Comparison of ENCODE assay signal across 13 cellular contexts in the genomic region with DNA sequence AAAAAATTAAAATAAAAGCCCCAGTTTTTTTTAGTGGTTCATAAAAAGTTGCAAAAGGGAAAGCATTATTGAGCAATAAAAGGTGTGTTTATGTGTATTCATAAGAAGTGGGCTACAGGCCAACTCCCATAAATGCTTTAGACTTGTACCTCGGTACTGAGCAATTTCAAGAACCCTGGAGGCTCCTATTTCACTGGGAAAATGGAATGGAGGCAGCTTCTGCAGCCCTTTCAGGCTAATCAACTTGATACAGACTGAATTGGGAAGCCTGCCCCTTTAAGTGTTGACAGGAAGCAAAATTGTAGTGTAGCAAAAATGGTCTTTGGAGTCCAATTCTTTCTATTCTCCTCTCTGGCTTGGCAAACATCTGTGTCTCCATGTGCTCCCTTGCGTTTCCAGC.
DNase-seq lines count a peak whose midpoint lies in the region; ATAC-seq, FAIRE-seq and TF ChIP-seq lines count a peak whose summit lies in the region.
"Had no signal": no experiment of that assay in that cellular context is flagged by ENCODE, and none has a peak within 500 bp of the region (broad histone marks: within the 10 kb centered on the region; RNA-seq: fewer than 3 reads in every experiment).

No MANE protein-coding gene starts in this region.

- FAIRE-seq in D721Med (lab: Jason Lieb, UNC): no peak

- no peak overlapping the region for H3K4me2 ChIP-seq in GM23248 (ENCODE audit: unreplicated experiment)

- H3K27me3 Mint-ChIP-seq in mesothelial cell of epicardium (ENCODE audit: low read depth): no peaks in the 10 kb centered on the region
- H3K27me3 Mint-ChIP-seq: activated CD8-positive, alpha-beta T cell treated with anti-CD3 and anti-CD28 coated beads for 36 hours had no signal

- no peaks in the 10 kb centered on the region for H3K9me3 ChIP-seq in GM23248 (ENCODE audit: low read depth)

- H2AFZ ChIP-seq in GM23248: no peak overlapping the region

- H3K4me1 ChIP-seq in GM23248 (ENCODE audit: insufficient read depth): no peaks in the 10 kb centered on the region

- no peak overlapping the region for H3K4me3 Mint-ChIP-seq in mesothelial cell of epicardium
- H3K4me3 Mint-ChIP-seq: activated CD8-positive, alpha-beta T cell treated with anti-CD3 and anti-CD28 coated beads for 36 hours; natural killer cell treated with Interleukin-12 subunit alpha and Interleukin-12 subunit beta and Interleukin-15 and Interleukin-18, amount 100 ng/mL, for 72 hours; T-helper 17 cell had no signal

- no peak overlapping the region for H3K9ac ChIP-seq in GM23248

- in situ Hi-C loops in GM23248 (cut with MboI): no loop called here

- H3K4me1 Mint-ChIP-seq in mesothelial cell of epicardium: peaks cover 30% of the 10 kb centered on the region
- H3K4me1 Mint-ChIP-seq: T-helper 17 cell had no signal

- TF ChIP-seq CTCF in mesothelial cell of epicardium (IDR thresholded peaks at IDR 0.05; ENCODE audit: unreplicated experiment) (no peak), D721Med (IDR thresholded peaks at IDR 0.05; ENCODE audit: insufficient read depth, missing control alignments) (no peak)

- no peaks in the 10 kb centered on the region for H3K36me3 Mint-ChIP-seq in mesothelial cell of epicardium
- H3K36me3 Mint-ChIP-seq: natural killer cell treated with Interleukin-12 subunit alpha and Interleukin-12 subunit beta and Interleukin-15 and Interleukin-18, amount 100 ng/mL, for 72 hours had no signal

- peaks cover 37% of the 10 kb centered on the region for H3K27me3 ChIP-seq in GM23248 (replicated peaks; ENCODE audit: insufficient read depth)

- H3K36me3 ChIP-seq in GM23248 (ENCODE audit: low read depth): no peaks in the 10 kb centered on the region

- peaks cover 3% of the 10 kb centered on the region for H3K9me3 Mint-ChIP-seq in mesothelial cell of epicardium
- H3K9me3 Mint-ChIP-seq: activated CD8-positive, alpha-beta T cell treated with anti-CD3 and anti-CD28 coated beads for 36 hours; natural killer cell treated with Interleukin-12 subunit alpha and Interleukin-12 subunit beta and Interleukin-15 and Interleukin-18, amount 100 ng/mL, for 72 hours had no signal

- no peaks in the 10 kb centered on the region for H3K79me2 ChIP-seq in GM23248 (ENCODE audit: insufficient read depth)

- DNase-seq in GM23248: peak; percentile 6
- DNase-seq in NCI-H146 treated with DMSO at 0.1 percent for 48 hours (lab: John Stamatoyannopoulos, UW; ENCODE audit: unreplicated experiment): peak; percentile 60
- DNase-seq in amniotic epithelial cell (ENCODE audit: low read depth): peak; percentile 72
- no peak for DNase-seq in mesothelial cell of epicardium (ENCODE audit: low spot score in 2 of 2, unreplicated experiment in 2 of 2)
- DNase-seq in D721Med (ENCODE audit: insufficient read length, low spot score): no peak
- no peak for DNase-seq in activated gamma-delta T cell (lab: John Stamatoyannopoulos, UW)
- no peak for DNase-seq in stimulated activated CD4-positive, alpha-beta T cell treated with anti-CD3 and anti-CD28 coated beads, Interleukin-4, amount 100 ng/mL, for 1 hour
- DNase-seq: activated CD8-positive, alpha-beta T cell treated with anti-CD3 and anti-CD28 coated beads for 36 hours; caudate nucleus; T-helper 17 cell had no signal

- H3K27ac ChIP-seq in GM23248: no peak overlapping the region
- H3K27ac ChIP-seq: skin epidermis had no signal

- WGBS in GM23248 (ENCODE audit: low coverage in 1 of 2, low lambda C conversion rate in 2 of 2, missing lambda C conversion rate in 2 of 2), 2 experiments: 2 to 4% methylated on average over 2 of the region's 2 CpGs

- H4K20me1 ChIP-seq in GM23248 (ENCODE audit: insufficient read depth): no peaks in the 10 kb centered on the region

- no peaks in the 10 kb centered on the region for H3K9me2 ChIP-seq in GM23248 (ENCODE audit: insufficient read depth)

- ATAC-seq in GM19324 (IDR thresholded peaks at IDR 0.05; ENCODE audit: low FRiP score, unreplicated experiment): no peak
- ATAC-seq: activated CD8-positive, alpha-beta T cell treated with anti-CD3 and anti-CD28 coated beads for 36 hours; natural killer cell treated with Interleukin-12 subunit alpha and Interleukin-12 subunit beta and Interleukin-15 and Interleukin-18, amount 100 ng/mL, for 72 hours; T-helper 17 cell had no signal

- H3K27ac Mint-ChIP-seq in mesothelial cell of epicardium: peak overlapping the region; percentile 69
- H3K27ac Mint-ChIP-seq: activated CD8-positive, alpha-beta T cell treated with anti-CD3 and anti-CD28 coated beads for 36 hours; natural killer cell treated with Interleukin-12 subunit alpha and Interleukin-12 subunit beta and Interleukin-15 and Interleukin-18, amount 100 ng/mL, for 72 hours; T-helper 17 cell had no signal

- no peaks in the 10 kb centered on the region for H3F3A ChIP-seq in GM23248 (ENCODE audit: insufficient read depth)

- no peak overlapping the region for H3K4me3 ChIP-seq in GM23248
- H3K4me3 ChIP-seq: skin epidermis had no signal

Comparison
In these comparisons a context has a peak if more than half of its experiments do, and no peak if none do; other contexts are left out.
1. DNase-seq: peak in GM23248 (single experiment), NCI-H146 treated with DMSO at 0.1 percent for 48 hours (single experiment) and amniotic epithelial cell (single experiment); none in mesothelial cell of epicardium (0 of 2), D721Med (single experiment), activated gamma-delta T cell (single experiment) and stimulated activated CD4-positive, alpha-beta T cell treated with anti-CD3 and anti-CD28 coated beads, Interleukin-4, amount 100 ng/mL, for 1 hour (single experiment).